Comparison of ENCODE assay signal across 20 cellular contexts in genomic region chr1:204818998-204819397, GRCh38. TPM values are rescaled to one million over a fixed set of nuclear protein-coding genes. Genes with fewer than 3 reads are reported as not detected.
A peak's percentile ranks its signal among the peaks of the same experiment; 100 is the strongest.
DNase-seq lines count a peak whose midpoint lies in the region; ATAC-seq, FAIRE-seq and TF ChIP-seq lines count a peak whose summit lies in the region.
"Had no signal": no experiment of that assay in that cellular context is flagged by ENCODE, and none has a peak within 500 bp of the region (broad histone marks: within the 10 kb centered on the region; RNA-seq: fewer than 3 reads in every experiment).

No MANE protein-coding gene starts in this region.

- no peaks in the 10 kb centered on the region for H3K9me3 ChIP-seq in adrenal gland (replicated peaks in 1 of 3)
- no peaks in the 10 kb centered on the region for H3K9me3 ChIP-seq in neural cell (ENCODE audit: low read length)
- H3K9me3 ChIP-seq: SJSA1 had no signal

- no peaks in the 10 kb centered on the region for H3F3A ChIP-seq in neural cell (ENCODE audit: insufficient read depth, low read length, poor library complexity, severe bottlenecking)

- no peak for TF ChIP-seq RAD21 in neural cell (conservative IDR thresholded peaks at IDR 0.05)

- no peak overlapping the region for H3K4me2 ChIP-seq in neural cell (ENCODE audit: low read length)

- 18 to 37% (median 31%) methylated on average over 3 of the region's 3 CpGs for WGBS in adrenal gland, 4 donors

- no peak for TF ChIP-seq CTCF in 22Rv1 (IDR thresholded peaks at IDR 0.05)
- TF ChIP-seq CTCF in adrenal gland (IDR thresholded peaks at IDR 0.05), result no peak
- TF ChIP-seq CTCF in neural cell (IDR thresholded peaks at IDR 0.05; ENCODE audit: poor library complexity, severe bottlenecking), result no peak

- no peaks in the 10 kb centered on the region for H4K20me1 ChIP-seq in neural cell (ENCODE audit: insufficient read depth)

- TF ChIP-seq EP300 in neural cell (conservative IDR thresholded peaks at IDR 0.05; ENCODE audit: poor library complexity, severe bottlenecking), result no peak

- no peak overlapping the region for H3K9ac ChIP-seq in neural cell (ENCODE audit: low read length)

- no peak overlapping the region for H2AFZ ChIP-seq in neural cell (ENCODE audit: low read depth, low read length)

- H3K4me3 ChIP-seq in adrenal gland (no peak overlapping the region), neural cell (ENCODE audit: low read length) (peak overlapping the region; percentile 22)
- H3K4me3 ChIP-seq: GM12878, SJSA1 had no signal

- no peaks in the 10 kb centered on the region for H3K36me3 ChIP-seq in adrenal gland (replicated peaks in 1 of 2)
- H3K36me3 ChIP-seq in neural cell (ENCODE audit: insufficient read depth, low read length), result no peaks in the 10 kb centered on the region
- H3K36me3 ChIP-seq: SJSA1 had no signal

- peak in 6 of 7 donors; percentile 30 to 72 (median 46) for DNase-seq in adrenal gland
- DNase-seq in Right ventricle myocardium superior, result no peak
- DNase-seq in H54 (ENCODE audit: insufficient read length, low spot score), result no peak
- no peak for DNase-seq in NCI-H1105 (lab: John Stamatoyannopoulos, UW)
- DNase-seq: DMS 273 treated with DMSO at 0.1 percent for 48 hours, GDM1, GOT3, HFFc6, KG1, NCI-H1105 treated with DMSO at 0.1 percent for 48 hours, NCI-H1930, NCI-H2171, NCI-H774 had no signal

- FAIRE-seq in H54 (lab: Jason Lieb, UNC), result no peak
- FAIRE-seq: GM12878 had no signal

- peaks cover 0 to 26% of the 10 kb centered on the region in 2 donors for H3K4me1 ChIP-seq in adrenal gland (replicated peaks in 1 of 2)
- H3K4me1 ChIP-seq: SJSA1 had no signal

- H3K79me2 ChIP-seq in neural cell (replicated peaks; ENCODE audit: insufficient read depth, low read length), result no peaks in the 10 kb centered on the region

- H3K9me2 ChIP-seq in neural cell (ENCODE audit: insufficient read depth, low read length), result no peaks in the 10 kb centered on the region

- peak overlapping the region; percentile 43 for H3K27ac ChIP-seq in 22Rv1
- peak overlapping the region in 2 of 5 donors; percentile 63 to 70 for H3K27ac ChIP-seq in adrenal gland
- H3K27ac ChIP-seq in neural cell (ENCODE audit: low read length), result peak overlapping the region; percentile 42
- H3K27ac ChIP-seq: RWPE1, SJSA1 had no signal

- H3K27me3 ChIP-seq in adrenal gland, result no peaks in the 10 kb centered on the region
- no peaks in the 10 kb centered on the region for H3K27me3 ChIP-seq in neural cell (ENCODE audit: insufficient read depth, low read depth, low read length)

- intact Hi-C loops in adrenal gland (cut with DNase I) (no loop called here), Right ventricle myocardium superior (cut with DNase I) (no loop called here)

- TF ChIP-seq POLR2A in adrenal gland (IDR thresholded peaks at IDR 0.05) (no peak), H54 (IDR thresholded peaks at IDR 0.05; ENCODE audit: low read depth, low read length) (no peak)

- ATAC-seq in Right ventricle myocardium superior (ENCODE audit: poor library complexity) (peak; percentile 56), HG03045 (IDR thresholded peaks at IDR 0.05; ENCODE audit: unreplicated experiment) (no peak), HG03442 (IDR thresholded peaks at IDR 0.05; ENCODE audit: unreplicated experiment) (no peak)
- ATAC-seq: GM12878 had no signal

TF ChIP-seq in neural cell, 6 proteins besides CTCF, POLR2A, EP300 and RAD21:
- TF ChIP-seq EZH2 (IDR thresholded peaks at IDR 0.05; ENCODE audit: borderline replicate concordance, insufficient read depth, low read length, poor library complexity, severe bottlenecking) (no peak), SMC3 (conservative IDR thresholded peaks at IDR 0.05; ENCODE audit: poor library complexity) (no peak), TAF1 (IDR thresholded peaks at IDR 0.05; ENCODE audit: low read depth) (no peak), MXI1 (conservative IDR thresholded peaks at IDR 0.05; ENCODE audit: poor library complexity, severe bottlenecking) (no peak), POLR2AphosphoS5 (IDR thresholded peaks at IDR 0.05) (no peak)
- TF ChIP-seq, protein P1, sequence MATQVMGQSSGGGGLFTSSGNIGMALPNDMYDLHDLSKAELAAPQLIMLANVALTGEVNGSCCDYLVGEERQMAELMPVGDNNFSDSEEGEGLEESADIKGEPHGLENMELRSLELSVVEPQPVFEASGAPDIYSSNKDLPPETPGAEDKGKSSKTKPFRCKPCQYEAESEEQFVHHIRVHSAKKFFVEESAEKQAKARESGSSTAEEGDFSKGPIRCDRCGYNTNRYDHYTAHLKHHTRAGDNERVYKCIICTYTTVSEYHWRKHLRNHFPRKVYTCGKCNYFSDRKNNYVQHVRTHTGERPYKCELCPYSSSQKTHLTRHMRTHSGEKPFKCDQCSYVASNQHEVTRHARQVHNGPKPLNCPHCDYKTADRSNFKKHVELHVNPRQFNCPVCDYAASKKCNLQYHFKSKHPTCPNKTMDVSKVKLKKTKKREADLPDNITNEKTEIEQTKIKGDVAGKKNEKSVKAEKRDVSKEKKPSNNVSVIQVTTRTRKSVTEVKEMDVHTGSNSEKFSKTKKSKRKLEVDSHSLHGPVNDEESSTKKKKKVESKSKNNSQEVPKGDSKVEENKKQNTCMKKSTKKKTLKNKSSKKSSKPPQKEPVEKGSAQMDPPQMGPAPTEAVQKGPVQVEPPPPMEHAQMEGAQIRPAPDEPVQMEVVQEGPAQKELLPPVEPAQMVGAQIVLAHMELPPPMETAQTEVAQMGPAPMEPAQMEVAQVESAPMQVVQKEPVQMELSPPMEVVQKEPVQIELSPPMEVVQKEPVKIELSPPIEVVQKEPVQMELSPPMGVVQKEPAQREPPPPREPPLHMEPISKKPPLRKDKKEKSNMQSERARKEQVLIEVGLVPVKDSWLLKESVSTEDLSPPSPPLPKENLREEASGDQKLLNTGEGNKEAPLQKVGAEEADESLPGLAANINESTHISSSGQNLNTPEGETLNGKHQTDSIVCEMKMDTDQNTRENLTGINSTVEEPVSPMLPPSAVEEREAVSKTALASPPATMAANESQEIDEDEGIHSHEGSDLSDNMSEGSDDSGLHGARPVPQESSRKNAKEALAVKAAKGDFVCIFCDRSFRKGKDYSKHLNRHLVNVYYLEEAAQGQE (IDR thresholded peaks at IDR 0.05; ENCODE audit: borderline replicate concordance), result no peak

RNA-seq across cellular contexts. Expression of gene NFASC, which starts 51.7 kb away (rescaled TPM):
- total RNA-seq in adrenal gland (10 to 100 TPM; 31.2 to 76.7 (median 49.5) TPM), Right ventricle myocardium superior (11.1 TPM)
- polyA plus RNA-seq in adrenal gland (10 to 100 TPM; 15.0 to 56.2 (median 24.6) TPM), neural cell (23.9 and 34.1 TPM in 2 replicates)
- 99.3 and 114 TPM in 2 replicates for polyA minus RNA-seq in neural cell

Comparison
In these comparisons a context has a peak if more than half of its experiments do, and no peak if none do; other contexts are left out.
1. DNase-seq: peak in adrenal gland (6 of 7); none in Right ventricle myocardium superior (single experiment), H54 (single experiment) and NCI-H1105 (single experiment).